11 cellular contexts compared by ENCODE assay signal in the genomic region with DNA sequence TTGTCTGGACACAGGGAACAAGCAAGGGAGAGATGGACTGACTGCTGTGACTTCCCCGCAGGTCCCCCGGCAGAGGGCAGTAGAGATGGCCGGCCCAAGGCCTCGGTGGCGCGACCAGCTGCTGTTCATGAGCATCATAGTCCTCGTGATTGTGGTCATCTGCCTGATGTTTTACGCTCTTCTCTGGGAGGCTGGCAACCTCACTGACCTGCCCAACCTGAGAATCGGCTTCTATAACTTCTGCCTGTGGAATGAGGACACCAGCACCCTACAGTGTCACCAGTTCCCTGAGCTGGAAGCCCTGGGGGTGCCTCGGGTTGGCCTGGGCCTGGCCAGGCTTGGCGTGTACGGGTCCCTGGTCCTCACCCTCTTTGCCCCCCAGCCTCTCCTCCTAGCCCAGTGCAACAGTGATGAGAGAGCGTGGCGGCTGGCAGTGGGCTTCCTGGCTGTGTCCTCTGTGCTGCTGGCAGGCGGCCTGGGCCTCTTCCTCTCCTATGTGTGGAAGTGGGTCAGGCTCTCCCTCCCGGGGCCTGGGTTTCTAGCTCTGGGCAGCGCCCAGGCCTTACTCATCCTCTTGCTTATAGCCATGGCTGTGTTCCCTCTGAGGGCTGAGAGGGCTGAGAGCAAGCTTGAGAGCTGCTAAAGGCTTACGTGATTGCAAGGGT. TPM values are rescaled to one million over a fixed set of nuclear protein-coding genes. Genes with fewer than 3 reads are reported as not detected.
A peak's percentile ranks its signal among the peaks of the same experiment; 100 is the strongest.
DNase-seq lines count a peak whose midpoint lies in the region; ATAC-seq, FAIRE-seq and TF ChIP-seq lines count a peak whose summit lies in the region.
"Had no signal": no experiment of that assay in that cellular context is flagged by ENCODE, and none has a peak within 500 bp of the region (broad histone marks: within the 10 kb centered on the region; RNA-seq: fewer than 3 reads in every experiment).

No MANE protein-coding gene starts in this region.

- peaks cover 23% of the 10 kb centered on the region for H3K36me3 ChIP-seq in BJ (ENCODE audit: control insufficient read depth, insufficient read depth, low read length)
- peaks cover 17% of the 10 kb centered on the region; the same call in 1 of the 2 replicates for H3K36me3 ChIP-seq in GM23338 (ENCODE audit: insufficient read depth)
- H3K36me3 ChIP-seq in bronchial epithelial cell (ENCODE audit: control insufficient read depth, insufficient read depth, low read length) = peaks cover 18% of the 10 kb centered on the region
- H3K36me3 ChIP-seq in BE2C = peaks cover 44% of the 10 kb centered on the region

- no peak; the same call in 2 of the 3 replicates for ATAC-seq in GM23338
- ATAC-seq: esophagus mucosa had no signal

- no peak overlapping the region; the same call in 2 of the 3 replicates for H3K4me3 Mint-ChIP-seq in GM23338

- H3K4me1 Mint-ChIP-seq in GM23338 = peaks cover 29% of the 10 kb centered on the region

- no peak overlapping the region for H3K27ac Mint-ChIP-seq in GM23338

- peaks cover 98% of the 10 kb centered on the region for H3K36me3 Mint-ChIP-seq in GM23338 (ENCODE audit: low read depth)

- H3K27me3 Mint-ChIP-seq in GM23338 (ENCODE audit: insufficient read depth, low read depth, poor library complexity) = peaks cover 17% of the 10 kb centered on the region

- DNase-seq in BJ (ENCODE audit: low read depth) (no peak), GM23338 (ENCODE audit: low spot score) (no peak), bronchial epithelial cell (ENCODE audit: low read depth) (no peak), medulla oblongata (ENCODE audit: extremely low spot score) (peak; percentile 13), SIG-M5 (lab: John Stamatoyannopoulos, UW) (no peak), BE2C (no peak), NCI-H1436 treated with DMSO at 0.1 percent for 48 hours (lab: John Stamatoyannopoulos, UW) (no peak), dorsolateral prefrontal cortex (no peak)
- DNase-seq: activated effector memory CD4-positive, alpha-beta T cell treated with anti-CD3 and anti-CD28 coated beads, Interleukin-2, amount 50 U/mL, for 16 hours; NCI-H2171 treated with DMSO at 0.1 percent for 48 hours had no signal

- H3K9me2 ChIP-seq in GM23338 (ENCODE audit: insufficient read depth) = peaks cover 4% of the 10 kb centered on the region; the same call in 1 of the 2 replicates

- H3K27me3 ChIP-seq in BJ (ENCODE audit: control insufficient read depth, insufficient read depth, low read length) = no peaks in the 10 kb centered on the region
- no peaks in the 10 kb centered on the region for H3K27me3 ChIP-seq in GM23338 (ENCODE audit: insufficient read depth)
- no peaks in the 10 kb centered on the region for H3K27me3 ChIP-seq in bronchial epithelial cell (ENCODE audit: control insufficient read depth, insufficient read depth, low read length)
- H3K27me3 ChIP-seq in BE2C = no peaks in the 10 kb centered on the region
- no peaks in the 10 kb centered on the region for H3K27me3 ChIP-seq in dorsolateral prefrontal cortex

- no peaks in the 10 kb centered on the region; the same call in 1 of the 2 replicates for H3F3A ChIP-seq in GM23338 (replicated peaks; ENCODE audit: low read depth)

- no peak overlapping the region for H2AFZ ChIP-seq in GM23338

- CTCF ChIA-PET in BJ (lab: Yijun Ruan, JAX) = interaction anchor here (0.8 to 1.1 kb wide), 3 partner anchors 10 to 53 kb away, joined by 3 read pairs; no protein-coding TSS in a partner anchor

- peaks cover 24% of the 10 kb centered on the region for H3K4me1 ChIP-seq in GM23338 (ENCODE audit: insufficient read depth)
- no peaks in the 10 kb centered on the region for H3K4me1 ChIP-seq in BE2C

- H3K4me3 ChIP-seq in BJ (ENCODE audit: low read depth, low read length) (no peak overlapping the region), GM23338 (no peak overlapping the region), bronchial epithelial cell (ENCODE audit: low read depth, low read length) (no peak overlapping the region), BE2C (ENCODE audit: low read depth, low read length) (no peak overlapping the region), dorsolateral prefrontal cortex (no peak overlapping the region)

- FAIRE-seq in bronchial epithelial cell (lab: Jason Lieb, UNC) = no peak

- H3K9me3 Mint-ChIP-seq in GM23338 = peaks cover 40% of the 10 kb centered on the region

- no peaks in the 10 kb centered on the region; the same call in 1 of the 2 replicates for H3K9me3 ChIP-seq in BE2C

- peaks cover 4% of the 10 kb centered on the region; the same call in 1 of the 2 replicates for H4K20me1 ChIP-seq in GM23338 (replicated peaks; ENCODE audit: insufficient read depth)

- TF ChIP-seq CTCF in BJ (IDR thresholded peaks at IDR 0.05; ENCODE audit: insufficient read depth, low read depth, low read length) (0 out of 2 replicates have a peak, but pooled peaks have one; percentile 7), GM23338 (conservative IDR thresholded peaks at IDR 0.05; ENCODE audit: low read depth in 2 of 2) (peak; percentile 10 to 43; a peak in 2 of 4 replicates), bronchial epithelial cell (IDR thresholded peaks at IDR 0.05; ENCODE audit: insufficient read depth, low read length, severe bottlenecking) (peak; percentile 8), BE2C (IDR thresholded peaks at IDR 0.05; ENCODE audit: low read depth, low read length) (no peak), dorsolateral prefrontal cortex (IDR thresholded peaks at IDR 0.05 in 54 of 56, conservative IDR thresholded peaks at IDR 0.05 in 2 of 56; ENCODE audit: low read depth in 1 of 56, partially characterized antibody in 56 of 56) (no peak)

- POLR2A ChIA-PET in BJ (lab: Charles Lee) = no interaction called here

- peaks cover 11% of the 10 kb centered on the region for H3K79me2 ChIP-seq in GM23338 (replicated peaks; ENCODE audit: insufficient read depth)

- no peak overlapping the region for H3K4me2 ChIP-seq in GM23338

- H3K27ac ChIP-seq in GM23338 (ENCODE audit: low read depth) = no peak overlapping the region
- peak overlapping the region in 28 of 59 donors; percentile 6 to 66 (median 27) for H3K27ac ChIP-seq in dorsolateral prefrontal cortex

- intact Hi-C loops in dorsolateral prefrontal cortex (cut with DNase I) = loop anchor here in 1 of 2 donors (5.0 to 10.0 kb wide), 2 partner anchors 280 to 477 kb away; no protein-coding TSS in a partner anchor

TF ChIP-seq in GM23338, 12 proteins besides CTCF, POLR2A, EP300 and RAD21 (continues in another document):
- TF ChIP-seq POLR2AphosphoS5 (IDR thresholded peaks at IDR 0.05; ENCODE audit: low read depth) (no peak; the same call in 1 of the 2 replicates), CREB1 (CRISPR knock-in tag; IDR thresholded peaks at IDR 0.05; ENCODE audit: low read depth) (no peak)
- TF ChIP-seq, protein P1, sequence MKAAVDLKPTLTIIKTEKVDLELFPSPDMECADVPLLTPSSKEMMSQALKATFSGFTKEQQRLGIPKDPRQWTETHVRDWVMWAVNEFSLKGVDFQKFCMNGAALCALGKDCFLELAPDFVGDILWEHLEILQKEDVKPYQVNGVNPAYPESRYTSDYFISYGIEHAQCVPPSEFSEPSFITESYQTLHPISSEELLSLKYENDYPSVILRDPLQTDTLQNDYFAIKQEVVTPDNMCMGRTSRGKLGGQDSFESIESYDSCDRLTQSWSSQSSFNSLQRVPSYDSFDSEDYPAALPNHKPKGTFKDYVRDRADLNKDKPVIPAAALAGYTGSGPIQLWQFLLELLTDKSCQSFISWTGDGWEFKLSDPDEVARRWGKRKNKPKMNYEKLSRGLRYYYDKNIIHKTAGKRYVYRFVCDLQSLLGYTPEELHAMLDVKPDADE (IDR thresholded peaks at IDR 0.05) = no peak

RNA-seq across cellular contexts. Expression of a gene that starts 6.0 kb away (rescaled TPM):
- 35.4 and 39.4 TPM in 2 replicates for polyA plus RNA-seq in BJ (2011; rRNA removed)
- 27.5 and 30.8 TPM in 2 replicates for polyA minus RNA-seq in BJ (2011; rRNA and poly(A)+ RNA removed)
- total RNA-seq in GM23338 (2014; rRNA removed; shearing (Covaris generic)) = 57.2 and 70.6 TPM in 2 replicates
- polyA plus RNA-seq in GM23338 (2016; fragmentation: Nextera tagmentation; extraction: Ambion mirVana) = 21.6 and 22.7 TPM in 2 replicates
- total RNA-seq in bronchial epithelial cell = 51.9 and 68.0 TPM in 2 replicates
- 47.0 TPM for polyA plus RNA-seq in BE2C (2012; ENCODE audit: insufficient read depth, insufficient read length, low read depth)
- total RNA-seq in dorsolateral prefrontal cortex = 10 to 100 TPM; 18.8 to 45.2 (median 26.9) TPM

RNA-seq across cellular contexts. Expression of a gene that starts 16.6 kb away (rescaled TPM):
- 4.1 and 5.5 TPM in 2 replicates for polyA plus RNA-seq in BJ (2011; rRNA removed)
- polyA minus RNA-seq in BJ (2011; rRNA and poly(A)+ RNA removed) = 2.0 and 2.6 TPM in 2 replicates
- total RNA-seq in GM23338 (2014; rRNA removed; shearing (Covaris generic)) = not detected in 2 replicates
- polyA plus RNA-seq in GM23338 (2016; fragmentation: Nextera tagmentation; extraction: Ambion mirVana) = 1.3 and 2.7 TPM in 2 replicates
- 0.51 and 0.53 TPM in 2 replicates for total RNA-seq in bronchial epithelial cell
- polyA plus RNA-seq in BE2C (2012; ENCODE audit: insufficient read depth, insufficient read length, low read depth) = 20.7 TPM
- 10 to 100 TPM in 65 of 120 experiments, 1 to 10 TPM in 55; 1.3 to 46.7 (median 10.6) TPM for total RNA-seq in dorsolateral prefrontal cortex

RNA-seq across cellular contexts. Expression of a gene that starts 46.8 kb away (rescaled TPM):
- 10.9 and 14.2 TPM in 2 replicates for polyA plus RNA-seq in BJ (2011; rRNA removed)
- 10.6 and 20.0 TPM in 2 replicates for polyA minus RNA-seq in BJ (2011; rRNA and poly(A)+ RNA removed)
- total RNA-seq in GM23338 (2014; rRNA removed; shearing (Covaris generic)) = 9.7 and 32.6 TPM in 2 replicates
- 5.4 and 5.8 TPM in 2 replicates for polyA plus RNA-seq in GM23338 (2016; fragmentation: Nextera tagmentation; extraction: Ambion mirVana)
- total RNA-seq in bronchial epithelial cell = 4.7 and 6.9 TPM in 2 replicates
- 21.4 TPM for polyA plus RNA-seq in BE2C (2012; ENCODE audit: insufficient read depth, insufficient read length, low read depth)
- 10 to 100 TPM; 24.7 to 53.9 (median 37.4) TPM for total RNA-seq in dorsolateral prefrontal cortex

Comparison
In these comparisons a context has a peak if more than half of its experiments do, and no peak if none do; other contexts are left out.
1. CTCF ChIP-seq: peak in BJ (single experiment), GM23338 (2 of 2) and bronchial epithelial cell (single experiment); none in BE2C (single experiment) and dorsolateral prefrontal cortex (0 of 56).